In genomic region chr12:111715242-111715641, GRCh38 we compare ENCODE assay signal across 13 cellular contexts. TPM values are rescaled to one million over a fixed set of nuclear protein-coding genes. Genes with fewer than 3 reads are reported as not detected.
DNase-seq lines count a peak whose midpoint lies in the region; ATAC-seq and TF ChIP-seq lines count a peak whose summit lies in the region.
"Had no signal": no experiment of that assay in that cellular context is flagged by ENCODE, and none has a peak within 500 bp of the region (broad histone marks: within the 10 kb centered on the region; RNA-seq: fewer than 3 reads in every experiment).

No MANE protein-coding gene starts in this region.

- H3K36me3 Mint-ChIP-seq in CD8-positive, alpha-beta memory T cell: peaks cover 0 to 62% (median 13%) of the 10 kb centered on the region in 3 donors

- POLR2A ChIA-PET in CD8-positive, alpha-beta memory T cell (lab: Charles Lee): no interaction called here

- no peak overlapping the region for H3K4me3 ChIP-seq in brain microvascular endothelial cell (ENCODE audit: low read depth, low read length)
- no peak overlapping the region for H3K4me3 ChIP-seq in CD8-positive, alpha-beta memory T cell (ENCODE audit: low read length)

- H3K4me1 ChIP-seq in CD8-positive, alpha-beta memory T cell (ENCODE audit: insufficient read depth, low read length): no peaks in the 10 kb centered on the region
- H3K4me1 ChIP-seq: foreskin keratinocyte had no signal

- DNase-seq in COR-L47 (lab: John Stamatoyannopoulos, UW) (peak; percentile 52), NCI-H146 (lab: John Stamatoyannopoulos, UW) (peak; percentile 90), brain microvascular endothelial cell (peak; percentile 1), myocyte (ENCODE audit: low read depth) (peak; percentile 14), amniotic stem cell (lab: John Stamatoyannopoulos, UW) (no peak)
- DNase-seq in NK-92 treated with Interleukin-12 subunit alpha and Interleukin-12 subunit beta, amount 100 ng/mL, for 24 hours (lab: John Stamatoyannopoulos, UW): no peak
- DNase-seq in CD8-positive, alpha-beta memory T cell: no peak
- DNase-seq: AML-193; effector CD8-positive, alpha-beta T cell; foreskin keratinocyte; immature natural killer cell; stimulated activated CD4-positive, alpha-beta T cell treated with anti-CD3 and anti-CD28 coated beads, Interleukin-4, amount 100 ng/mL, for 1 hour had no signal

- in situ Hi-C loops in brain microvascular endothelial cell (cut with HindIII; ENCODE audit: low pct_ligation_motif_present, low sequenced_read_pairs): no loop called here

- CTCF ChIA-PET in CD8-positive, alpha-beta memory T cell (lab: Charles Lee): no interaction called here

- H3K27ac ChIP-seq in brain microvascular endothelial cell: no peak overlapping the region
- H3K27ac ChIP-seq in CD8-positive, alpha-beta memory T cell (ENCODE audit: low read depth, low read length): no peak overlapping the region
- H3K27ac ChIP-seq: foreskin keratinocyte had no signal

- TF ChIP-seq CTCF in brain microvascular endothelial cell (IDR thresholded peaks at IDR 0.05; ENCODE audit: low read depth, low read length, missing control alignments): no peak

- no peaks in the 10 kb centered on the region for H3K27me3 Mint-ChIP-seq in CD8-positive, alpha-beta memory T cell

- H3K36me3 ChIP-seq in brain microvascular endothelial cell (replicated peaks): peaks cover 16% of the 10 kb centered on the region
- H3K36me3 ChIP-seq in CD8-positive, alpha-beta memory T cell (ENCODE audit: insufficient read depth, low read length): peaks cover 29% of the 10 kb centered on the region

- H3K27ac Mint-ChIP-seq in CD8-positive, alpha-beta memory T cell: peak overlapping the region in 1 of 8 donors; percentile 23
- H3K27ac Mint-ChIP-seq: immature natural killer cell had no signal

- H3K9me3 Mint-ChIP-seq in CD8-positive, alpha-beta memory T cell: no peaks in the 10 kb centered on the region
- H3K9me3 Mint-ChIP-seq: immature natural killer cell had no signal

- no peaks in the 10 kb centered on the region for H3K9me3 ChIP-seq in CD8-positive, alpha-beta memory T cell (ENCODE audit: low read length)

- no peaks in the 10 kb centered on the region for H3K27me3 ChIP-seq in brain microvascular endothelial cell (replicated peaks)
- H3K27me3 ChIP-seq in CD8-positive, alpha-beta memory T cell (ENCODE audit: insufficient read depth, low read length, poor library complexity, severe bottlenecking): no peaks in the 10 kb centered on the region
- H3K27me3 ChIP-seq: foreskin keratinocyte had no signal

- no peaks in the 10 kb centered on the region for H3K4me1 Mint-ChIP-seq in CD8-positive, alpha-beta memory T cell
- H3K4me1 Mint-ChIP-seq: immature natural killer cell had no signal

- H3K4me3 Mint-ChIP-seq in CD8-positive, alpha-beta memory T cell: no peak overlapping the region
- H3K4me3 Mint-ChIP-seq: immature natural killer cell had no signal

- ATAC-seq in HG02610 (IDR thresholded peaks at IDR 0.05; ENCODE audit: unreplicated experiment): no peak
- ATAC-seq: foreskin keratinocyte had no signal

RNA-seq across cellular contexts. Expression of gene ACAD10, which starts 29.4 kb away (rescaled TPM):
- total RNA-seq in myocyte: 13.5 and 17.3 TPM in 2 replicates
- polyA plus RNA-seq in myocyte (2012): 15.9 TPM
- 10 to 100 TPM; 20.7 to 21.6 TPM for total RNA-seq in CD8-positive, alpha-beta memory T cell
- 13.0 TPM for polyA plus RNA-seq in CD8-positive, alpha-beta memory T cell

RNA-seq across cellular contexts. Expression of gene BRAP, which starts 29.5 kb away (rescaled TPM):
- total RNA-seq in myocyte: 17.7 and 20.4 TPM in 2 replicates
- polyA plus RNA-seq in myocyte (2012): 11.8 TPM
- 10 to 100 TPM; 23.2 to 25.9 TPM for total RNA-seq in CD8-positive, alpha-beta memory T cell
- 27.5 TPM for polyA plus RNA-seq in CD8-positive, alpha-beta memory T cell

RNA-seq across cellular contexts. Expression of gene ALDH2, which starts 51.5 kb away (rescaled TPM):
- 2.7 and 3.2 TPM in 2 replicates for total RNA-seq in myocyte
- 8.4 TPM for polyA plus RNA-seq in myocyte (2012)
- 1 to 10 TPM; 1.2 to 1.4 TPM for total RNA-seq in CD8-positive, alpha-beta memory T cell
- 0.45 TPM for polyA plus RNA-seq in CD8-positive, alpha-beta memory T cell

Comparison
In these comparisons a context has a peak if more than half of its experiments do, and no peak if none do; other contexts are left out.
1. DNase-seq: peak in COR-L47 (single experiment), NCI-H146 (single experiment), brain microvascular endothelial cell (single experiment) and myocyte (single experiment); none in NK-92 treated with Interleukin-12 subunit alpha and Interleukin-12 subunit beta, amount 100 ng/mL, for 24 hours (single experiment), amniotic stem cell (single experiment) and CD8-positive, alpha-beta memory T cell (0 of 5).